13 cellular contexts compared by ENCODE assay signal in genomic region chr9:96612966-96613589, GRCh38. TPM values are rescaled to one million over a fixed set of nuclear protein-coding genes. Genes with fewer than 3 reads are reported as not detected.
DNase-seq lines count a peak whose midpoint lies in the region; TF ChIP-seq lines count a peak whose summit lies in the region.
"Had no signal": no experiment of that assay in that cellular context is flagged by ENCODE, and none has a peak within 500 bp of the region (broad histone marks: within the 10 kb centered on the region; RNA-seq: fewer than 3 reads in every experiment).

No MANE protein-coding gene starts in this region.

- intact Hi-C loops in adrenal gland (cut with DNase I), result no loop called here

- TF ChIP-seq CTCF in liver (IDR thresholded peaks at IDR 0.05; ENCODE audit: low read depth, low read length, missing input control), result no peak
- TF ChIP-seq CTCF in suprapubic skin (IDR thresholded peaks at IDR 0.05), result no peak
- no peak for TF ChIP-seq CTCF in adrenal gland (IDR thresholded peaks at IDR 0.05)

- H3K4me1 ChIP-seq in liver (ENCODE audit: control insufficient read depth in 4 of 4, insufficient read depth in 4 of 4, low read length in 3 of 4), result peaks cover 6 to 21% (median 15%) of the 10 kb centered on the region in 4 donors
- H3K4me1 ChIP-seq in suprapubic skin, result peaks cover 17% of the 10 kb centered on the region
- peaks cover 0 to 26% of the 10 kb centered on the region in 2 donors for H3K4me1 ChIP-seq in adrenal gland (replicated peaks in 1 of 2)

- H3K9me3 ChIP-seq in liver (ENCODE audit: control insufficient read depth in 4 of 4, low read length in 3 of 4) (no peaks in the 10 kb centered on the region), suprapubic skin (no peaks in the 10 kb centered on the region), adrenal gland (replicated peaks in 1 of 3) (no peaks in the 10 kb centered on the region)
- H3K9me3 ChIP-seq: Peyer's patch had no signal

- no peak overlapping the region for H3K4me3 ChIP-seq in liver (ENCODE audit: low read depth in 1 of 3, low read length in 3 of 3)
- no peak overlapping the region for H3K4me3 ChIP-seq in suprapubic skin
- no peak overlapping the region for H3K4me3 ChIP-seq in adrenal gland
- H3K4me3 ChIP-seq: Peyer's patch had no signal

- peak overlapping the region; percentile 12 to 36 for H3K9ac ChIP-seq in liver (ENCODE audit: low read depth in 1 of 2, low read length in 2 of 2)

- peak overlapping the region; percentile 78 to 84 for H3K27ac ChIP-seq in liver (ENCODE audit: low read depth in 1 of 2, low read length in 2 of 2)
- peak overlapping the region; percentile 12 for H3K27ac ChIP-seq in suprapubic skin
- H3K27ac ChIP-seq in adrenal gland, result peak overlapping the region in 2 of 5 donors; percentile 73 to 78
- H3K27ac ChIP-seq: foreskin keratinocyte had no signal

- 54% methylated on average over 1 of the region's 1 CpG for WGBS in liver
- WGBS in suprapubic skin, result 32% methylated on average over 1 of the region's 1 CpG
- 24 to 70% (median 53%) methylated on average over 1 of the region's 1 CpG for WGBS in adrenal gland, 4 donors

- H3K36me3 ChIP-seq in liver (ENCODE audit: control insufficient read depth in 4 of 4, insufficient read depth in 3 of 4, low read depth in 1 of 4, low read length in 3 of 4) (no peaks in the 10 kb centered on the region), suprapubic skin (no peaks in the 10 kb centered on the region), adrenal gland (replicated peaks in 1 of 2) (no peaks in the 10 kb centered on the region)
- H3K36me3 ChIP-seq: Peyer's patch had no signal

- TF ChIP-seq POLR2A in suprapubic skin (IDR thresholded peaks at IDR 0.05) (no peak), adrenal gland (IDR thresholded peaks at IDR 0.05) (no peak)

- DNase-seq in NCI-H1417 (lab: John Stamatoyannopoulos, UW) (peak in 2 of 3 experiments; percentile 8 to 22), NCI-H1417 treated with DMSO at 0.1 percent for 48 hours (lab: John Stamatoyannopoulos, UW) (no peak), cerebellar cortex (ENCODE audit: low spot score) (peak; percentile 22), suprapubic skin (ENCODE audit: low spot score in 2 of 2) (no peak), adrenal gland (no peak), GM19238 (ENCODE audit: insufficient read length, low spot score) (no peak), SIG-M5 treated with dmso at 0.1 percent for 504 hours (lab: John Stamatoyannopoulos, UW; ENCODE audit: unreplicated experiment) (no peak)
- DNase-seq: 8988T; activated T-cell treated with anti-CD3 and anti-CD28 coated beads, Interleukin-2, amount 50 U/mL, for 1 hour; foreskin keratinocyte; Peyer's patch; stimulated activated naive CD8-positive, alpha-beta T cell treated with anti-CD3 and anti-CD28 coated beads, Interleukin-15, Interleukin-2, amounts not matched to agents 100 U/mL and 50 U/mL, for 24 hours had no signal

- H3K27me3 ChIP-seq in liver (ENCODE audit: control insufficient read depth in 4 of 4, insufficient read depth in 4 of 4, low read length in 3 of 4) (no peaks in the 10 kb centered on the region), suprapubic skin (no peaks in the 10 kb centered on the region), adrenal gland (no peaks in the 10 kb centered on the region)
- H3K27me3 ChIP-seq: foreskin keratinocyte, Peyer's patch had no signal

- no peak for TF ChIP-seq RAD21 in liver (IDR thresholded peaks at IDR 0.05)

- TF ChIP-seq EP300 in suprapubic skin (IDR thresholded peaks at IDR 0.05), result no peak

TF ChIP-seq in liver, 16 proteins besides CTCF, POLR2A, EP300 and RAD21:
- no peak for TF ChIP-seq FOXA1 (IDR thresholded peaks at IDR 0.05)
- no peak for TF ChIP-seq TAF1 (conservative IDR thresholded peaks at IDR 0.05)
- TF ChIP-seq, protein P1, sequence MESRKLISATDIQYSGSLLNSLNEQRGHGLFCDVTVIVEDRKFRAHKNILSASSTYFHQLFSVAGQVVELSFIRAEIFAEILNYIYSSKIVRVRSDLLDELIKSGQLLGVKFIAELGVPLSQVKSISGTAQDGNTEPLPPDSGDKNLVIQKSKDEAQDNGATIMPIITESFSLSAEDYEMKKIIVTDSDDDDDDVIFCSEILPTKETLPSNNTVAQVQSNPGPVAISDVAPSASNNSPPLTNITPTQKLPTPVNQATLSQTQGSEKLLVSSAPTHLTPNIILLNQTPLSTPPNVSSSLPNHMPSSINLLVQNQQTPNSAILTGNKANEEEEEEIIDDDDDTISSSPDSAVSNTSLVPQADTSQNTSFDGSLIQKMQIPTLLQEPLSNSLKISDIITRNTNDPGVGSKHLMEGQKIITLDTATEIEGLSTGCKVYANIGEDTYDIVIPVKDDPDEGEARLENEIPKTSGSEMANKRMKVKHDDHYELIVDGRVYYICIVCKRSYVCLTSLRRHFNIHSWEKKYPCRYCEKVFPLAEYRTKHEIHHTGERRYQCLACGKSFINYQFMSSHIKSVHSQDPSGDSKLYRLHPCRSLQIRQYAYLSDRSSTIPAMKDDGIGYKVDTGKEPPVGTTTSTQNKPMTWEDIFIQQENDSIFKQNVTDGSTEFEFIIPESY (IDR thresholded peaks at IDR 0.05), result no peak
- TF ChIP-seq, protein P2, sequence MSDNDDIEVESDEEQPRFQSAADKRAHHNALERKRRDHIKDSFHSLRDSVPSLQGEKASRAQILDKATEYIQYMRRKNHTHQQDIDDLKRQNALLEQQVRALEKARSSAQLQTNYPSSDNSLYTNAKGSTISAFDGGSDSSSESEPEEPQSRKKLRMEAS (IDR thresholded peaks at IDR 0.05), result no peak
- no peak for TF ChIP-seq YY1 (IDR thresholded peaks at IDR 0.05)
- TF ChIP-seq GABPA (IDR thresholded peaks at IDR 0.05 in 1 of 2, conservative IDR thresholded peaks at IDR 0.05 in 1 of 2), result no peak
- TF ChIP-seq RXRA (IDR thresholded peaks at IDR 0.05), result no peak
- TF ChIP-seq HNF4A (conservative IDR thresholded peaks at IDR 0.05), result no peak
- no peak for TF ChIP-seq EGR1 (IDR thresholded peaks at IDR 0.05; ENCODE audit: low read depth in 2 of 2)
- no peak for TF ChIP-seq HNF4G (IDR thresholded peaks at IDR 0.05)
- no peak for TF ChIP-seq NR2F2 (IDR thresholded peaks at IDR 0.05)
- no peak for TF ChIP-seq ATF3 (IDR thresholded peaks at IDR 0.05)
- TF ChIP-seq FOXA2 (IDR thresholded peaks at IDR 0.05), result no peak
- no peak for TF ChIP-seq SP1 (IDR thresholded peaks at IDR 0.05)
- TF ChIP-seq, protein P3, sequence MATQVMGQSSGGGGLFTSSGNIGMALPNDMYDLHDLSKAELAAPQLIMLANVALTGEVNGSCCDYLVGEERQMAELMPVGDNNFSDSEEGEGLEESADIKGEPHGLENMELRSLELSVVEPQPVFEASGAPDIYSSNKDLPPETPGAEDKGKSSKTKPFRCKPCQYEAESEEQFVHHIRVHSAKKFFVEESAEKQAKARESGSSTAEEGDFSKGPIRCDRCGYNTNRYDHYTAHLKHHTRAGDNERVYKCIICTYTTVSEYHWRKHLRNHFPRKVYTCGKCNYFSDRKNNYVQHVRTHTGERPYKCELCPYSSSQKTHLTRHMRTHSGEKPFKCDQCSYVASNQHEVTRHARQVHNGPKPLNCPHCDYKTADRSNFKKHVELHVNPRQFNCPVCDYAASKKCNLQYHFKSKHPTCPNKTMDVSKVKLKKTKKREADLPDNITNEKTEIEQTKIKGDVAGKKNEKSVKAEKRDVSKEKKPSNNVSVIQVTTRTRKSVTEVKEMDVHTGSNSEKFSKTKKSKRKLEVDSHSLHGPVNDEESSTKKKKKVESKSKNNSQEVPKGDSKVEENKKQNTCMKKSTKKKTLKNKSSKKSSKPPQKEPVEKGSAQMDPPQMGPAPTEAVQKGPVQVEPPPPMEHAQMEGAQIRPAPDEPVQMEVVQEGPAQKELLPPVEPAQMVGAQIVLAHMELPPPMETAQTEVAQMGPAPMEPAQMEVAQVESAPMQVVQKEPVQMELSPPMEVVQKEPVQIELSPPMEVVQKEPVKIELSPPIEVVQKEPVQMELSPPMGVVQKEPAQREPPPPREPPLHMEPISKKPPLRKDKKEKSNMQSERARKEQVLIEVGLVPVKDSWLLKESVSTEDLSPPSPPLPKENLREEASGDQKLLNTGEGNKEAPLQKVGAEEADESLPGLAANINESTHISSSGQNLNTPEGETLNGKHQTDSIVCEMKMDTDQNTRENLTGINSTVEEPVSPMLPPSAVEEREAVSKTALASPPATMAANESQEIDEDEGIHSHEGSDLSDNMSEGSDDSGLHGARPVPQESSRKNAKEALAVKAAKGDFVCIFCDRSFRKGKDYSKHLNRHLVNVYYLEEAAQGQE (IDR thresholded peaks at IDR 0.05), result no peak
- TF ChIP-seq JUND (IDR thresholded peaks at IDR 0.05), result no peak

RNA-seq across cellular contexts. Expression of gene CDC14B, which starts 6.6 kb away (rescaled TPM):
- 10 to 100 TPM in 1 of 2 donors, 1 to 10 TPM in 1; 8.8 to 33.3 TPM for total RNA-seq in liver
- polyA plus RNA-seq in liver, result 10 to 100 TPM; 11.3 TPM
- total RNA-seq in suprapubic skin, result 10 to 100 TPM in 2 of 4 donors, 1 to 10 TPM in 2; 4.9 to 11.2 (median 8.9) TPM
- 10 to 100 TPM in 7 of 8 donors, 1 to 10 TPM in 1; 9.7 to 19.1 (median 16.8) TPM for total RNA-seq in adrenal gland
- polyA plus RNA-seq in adrenal gland, result 1 to 10 TPM; 7.5 to 8.9 (median 8.2) TPM

RNA-seq across cellular contexts. Expression of gene PRXL2C, which starts 42.0 kb away (rescaled TPM):
- total RNA-seq in liver (1 to 10 TPM; 2.8 to 5.4 TPM), suprapubic skin (10 to 100 TPM; 11.2 to 16.0 (median 13.6) TPM), adrenal gland (10 to 100 TPM in 5 of 8 donors, 1 to 10 TPM in 3; 8.6 to 17.4 (median 10.8) TPM)
- polyA plus RNA-seq in liver (1 to 10 TPM; 2.2 to 6.7 TPM), adrenal gland (1 to 10 TPM; 5.1 to 9.3 (median 5.6) TPM)

Comparison
In these comparisons a context has a peak if more than half of its experiments do, and no peak if none do; other contexts are left out.
1. DNase-seq: peak in NCI-H1417 (2 of 3) and cerebellar cortex (single experiment); none in NCI-H1417 treated with DMSO at 0.1 percent for 48 hours (single experiment), suprapubic skin (0 of 2), adrenal gland (0 of 7), GM19238 (single experiment) and SIG-M5 treated with dmso at 0.1 percent for 504 hours (single experiment).